In genomic region chr18:24270937-24271380, GRCh38 we compare ENCODE assay signal across 8 cellular contexts.
DNase-seq lines count a peak whose midpoint lies in the region; ATAC-seq lines count a peak whose summit lies in the region.

No MANE protein-coding gene starts in this region.

- peaks cover 6% of the 10 kb centered on the region for H3K4me1 ChIP-seq in iPS DF 6.9 (ENCODE audit: control insufficient read depth, insufficient read depth, low read length)
- H3K4me1 ChIP-seq in skeletal muscle satellite cell (ENCODE audit: control insufficient read depth, insufficient read depth, low read length): peaks cover 17% of the 10 kb centered on the region

- H3K36me3 ChIP-seq in iPS DF 6.9 (ENCODE audit: control insufficient read depth, insufficient read depth, low read length): no peaks in the 10 kb centered on the region
- no peaks in the 10 kb centered on the region for H3K36me3 ChIP-seq in skeletal muscle satellite cell (ENCODE audit: insufficient read depth, low read length)

- H3K4me3 ChIP-seq in iPS DF 6.9 (ENCODE audit: low read length) (peak overlapping the region; percentile 45), skeletal muscle satellite cell (ENCODE audit: low read length) (peak overlapping the region; percentile 91)

- H3K27ac ChIP-seq in angular gyrus (ENCODE audit: low read depth, low read length): peak overlapping the region; percentile 99
- no peak overlapping the region for H3K27ac ChIP-seq in iPS DF 6.9 (ENCODE audit: low read length)

- DNase-seq in HT-29 (ENCODE audit: low spot score) (peak; percentile 51), iPS DF 6.9 (ENCODE audit: low read depth, low spot score) (no peak), NCI-H345 treated with DMSO at 0.1 percent for 48 hours (lab: John Stamatoyannopoulos, UW; ENCODE audit: unreplicated experiment) (no peak)

- H3K4me2 ChIP-seq in skeletal muscle satellite cell (ENCODE audit: low read length): peak overlapping the region; percentile 88

- peak overlapping the region; percentile 79 for H3K9ac ChIP-seq in skeletal muscle satellite cell (ENCODE audit: low read depth, low read length)

- no CpG with 5 or more reads among the region's 9 CpGs for WGBS in iPS DF 6.9 (ENCODE audit: insufficient coverage, insufficient read length)

- ATAC-seq in GM18868 (IDR thresholded peaks at IDR 0.05; ENCODE audit: unreplicated experiment) (no peak), HG03095 (IDR thresholded peaks at IDR 0.05; ENCODE audit: unreplicated experiment) (no peak), HG02798 (IDR thresholded peaks at IDR 0.05; ENCODE audit: poor library complexity, unreplicated experiment) (no peak)

- H3K27me3 ChIP-seq in iPS DF 6.9 (ENCODE audit: control insufficient read depth, insufficient read depth, low read length) (no peaks in the 10 kb centered on the region), skeletal muscle satellite cell (ENCODE audit: control insufficient read depth, insufficient read depth, low read length) (no peaks in the 10 kb centered on the region)

- H3K9me3 ChIP-seq in iPS DF 6.9 (ENCODE audit: control insufficient read depth, insufficient read depth, low read length): no peaks in the 10 kb centered on the region
- H3K9me3 ChIP-seq in skeletal muscle satellite cell (replicated peaks; ENCODE audit: low read length): no peaks in the 10 kb centered on the region
